Comparison of ENCODE assay signal across 16 cellular contexts in the genomic region with DNA sequence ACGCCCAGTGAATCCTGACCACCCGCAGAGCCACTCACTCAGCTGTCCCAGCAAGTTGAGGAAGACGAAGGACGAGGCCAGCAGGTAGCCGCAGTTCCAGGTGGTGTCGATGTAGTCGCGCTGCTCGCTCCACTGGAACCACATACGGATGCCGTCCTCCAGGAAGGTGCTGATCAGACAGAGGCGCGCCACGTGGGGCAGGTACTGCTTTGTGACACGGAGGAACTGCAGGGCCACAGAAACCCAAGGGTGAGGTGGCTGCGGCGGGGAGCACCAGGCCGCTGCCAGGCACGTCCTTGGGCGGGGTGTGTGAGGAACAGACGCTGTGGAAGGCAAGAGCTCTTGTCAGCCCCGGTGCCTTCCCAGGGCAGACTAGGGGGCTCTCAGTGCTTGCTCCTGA. TPM values are rescaled to one million over a fixed set of nuclear protein-coding genes. Genes with fewer than 3 reads are reported as not detected.
DNase-seq lines count a peak whose midpoint lies in the region; ATAC-seq, FAIRE-seq and TF ChIP-seq lines count a peak whose summit lies in the region.
"Had no signal": no experiment of that assay in that cellular context is flagged by ENCODE, and none has a peak within 500 bp of the region (broad histone marks: within the 10 kb centered on the region; RNA-seq: fewer than 3 reads in every experiment).

No MANE protein-coding gene starts in this region.

- no peak overlapping the region for H3K4me2 ChIP-seq in neural progenitor cell

- 0 out of 2 replicates have a peak, but pooled peaks have one; percentile 16 for TF ChIP-seq POLR2A in GM12892 (IDR thresholded peaks at IDR 0.05; ENCODE audit: low read depth, low read length)

- DNase-seq in GM12892 (ENCODE audit: insufficient read length) (no peak), neural progenitor cell (ENCODE audit: low spot score) (no peak), WTC11 (ENCODE audit: low spot score) (no peak), HPDE6-E6E7 (ENCODE audit: extremely low spot score) (no peak)
- DNase-seq in activated T-helper 1 cell treated with anti-CD3 and anti-CD28 coated beads, Interleukin-12 subunit alpha, Interleukin-12 subunit beta, Interleukin-2, Interleukin-4 antibody, amounts not matched to agents 30 ng/mL and 10 ng/mL and 1 ng/mL, durations not matched to agents 14 hours and 24 hours and 36 hours (ENCODE audit: low spot score), result no peak
- DNase-seq in activated effector memory CD4-positive, alpha-beta T cell treated with anti-CD3 and anti-CD28 coated beads, Interleukin-2, amount 50 U/mL, for 16 hours, result no peak
- DNase-seq: C1 segment of cervical spinal cord, GDM1, GOT3, KBM-7, NCI-H1436 treated with DMSO at 0.1 percent for 48 hours, NCI-H2029 treated with DMSO at 0.1 percent for 48 hours, NCI-H510A treated with DMSO at 0.1 percent for 48 hours, NCI-H82, PC-3, SJCRH30 had no signal

- H3K4me1 ChIP-seq in neural progenitor cell, result no peaks in the 10 kb centered on the region

- H3K79me2 ChIP-seq in neural progenitor cell (ENCODE audit: low read depth), result peaks cover 65% of the 10 kb centered on the region

- no peak overlapping the region for H3K4me3 ChIP-seq in neural progenitor cell
- H3K4me3 ChIP-seq: SJCRH30 had no signal

- intact Hi-C loops in activated T-helper 1 cell treated with anti-CD3 and anti-CD28 coated beads, Interleukin-12 subunit alpha, Interleukin-12 subunit beta, Interleukin-2, Interleukin-4 antibody, amounts not matched to agents 30 ng/mL and 10 ng/mL and 1 ng/mL, durations not matched to agents 14 hours and 24 hours and 36 hours (cut with micrococcal nuclease), result no loop called here

- H3K27ac ChIP-seq in neural progenitor cell, result no peak overlapping the region
- H3K27ac ChIP-seq: SJCRH30 had no signal

- no peak overlapping the region for H3K9ac ChIP-seq in neural progenitor cell

- H3K4me1 Mint-ChIP-seq in activated T-helper 1 cell treated with anti-CD3 and anti-CD28 coated beads, Interleukin-12 subunit alpha, Interleukin-12 subunit beta, Interleukin-2, Interleukin-4 antibody, amounts not matched to agents 30 ng/mL and 10 ng/mL and 1 ng/mL, durations not matched to agents 14 hours and 24 hours and 36 hours (ENCODE audit: low read depth), result peaks cover 46% of the 10 kb centered on the region
- peaks cover 8% of the 10 kb centered on the region for H3K4me1 Mint-ChIP-seq in neural progenitor cell
- 0 out of 2 replicates have a peak, but pooled peaks cover 2% of the 10 kb centered on the region for H3K4me1 Mint-ChIP-seq in WTC11

- POLR2A ChIA-PET in WTC11 (lab: Charles Lee), result no interaction called here

- peaks cover 54% of the 10 kb centered on the region for H3K36me3 Mint-ChIP-seq in activated T-helper 1 cell treated with anti-CD3 and anti-CD28 coated beads, Interleukin-12 subunit alpha, Interleukin-12 subunit beta, Interleukin-2, Interleukin-4 antibody, amounts not matched to agents 30 ng/mL and 10 ng/mL and 1 ng/mL, durations not matched to agents 14 hours and 24 hours and 36 hours (ENCODE audit: low read depth)
- H3K36me3 Mint-ChIP-seq in neural progenitor cell (peaks cover 21% of the 10 kb centered on the region), WTC11 (peaks cover 61% of the 10 kb centered on the region)

- peaks cover 72% of the 10 kb centered on the region for H4K20me1 ChIP-seq in neural progenitor cell (ENCODE audit: low read depth)

- TF ChIP-seq CTCF in neural progenitor cell (IDR thresholded peaks at IDR 0.05) (no peak), WTC11 (IDR thresholded peaks at IDR 0.05) (no peak)

- H3K4me3 Mint-ChIP-seq in activated T-helper 1 cell treated with anti-CD3 and anti-CD28 coated beads, Interleukin-12 subunit alpha, Interleukin-12 subunit beta, Interleukin-2, Interleukin-4 antibody, amounts not matched to agents 30 ng/mL and 10 ng/mL and 1 ng/mL, durations not matched to agents 14 hours and 24 hours and 36 hours, result no peak overlapping the region
- H3K4me3 Mint-ChIP-seq in neural progenitor cell (peak overlapping the region; percentile 38), WTC11 (no peak overlapping the region)

- H3K9me3 ChIP-seq in neural progenitor cell (ENCODE audit: low read depth), result no peaks in the 10 kb centered on the region
- H3K9me3 ChIP-seq: SJCRH30 had no signal

- H3K27me3 Mint-ChIP-seq in activated T-helper 1 cell treated with anti-CD3 and anti-CD28 coated beads, Interleukin-12 subunit alpha, Interleukin-12 subunit beta, Interleukin-2, Interleukin-4 antibody, amounts not matched to agents 30 ng/mL and 10 ng/mL and 1 ng/mL, durations not matched to agents 14 hours and 24 hours and 36 hours (ENCODE audit: insufficient read depth), result no peaks in the 10 kb centered on the region
- H3K27me3 Mint-ChIP-seq in neural progenitor cell (ENCODE audit: insufficient read depth, low read depth), result peaks cover 8% of the 10 kb centered on the region
- no peaks in the 10 kb centered on the region for H3K27me3 Mint-ChIP-seq in WTC11 (ENCODE audit: low read depth)

- no peaks in the 10 kb centered on the region for H3K27me3 ChIP-seq in neural progenitor cell
- H3K27me3 ChIP-seq: SJCRH30 had no signal

- CTCF ChIA-PET in WTC11 (lab: Charles Lee), result interaction anchor here (1.0 to 2.5 kb wide), 3 partner anchors 11 to 33 kb away, joined by 3 to 7 read pairs (median 6); a partner anchor contains a TSS

- no peak overlapping the region for H2AFZ ChIP-seq in neural progenitor cell (replicated peaks)

- no peaks in the 10 kb centered on the region for H3K9me3 Mint-ChIP-seq in activated T-helper 1 cell treated with anti-CD3 and anti-CD28 coated beads, Interleukin-12 subunit alpha, Interleukin-12 subunit beta, Interleukin-2, Interleukin-4 antibody, amounts not matched to agents 30 ng/mL and 10 ng/mL and 1 ng/mL, durations not matched to agents 14 hours and 24 hours and 36 hours
- H3K9me3 Mint-ChIP-seq in neural progenitor cell (no peaks in the 10 kb centered on the region), WTC11 (no peaks in the 10 kb centered on the region)

- no peaks in the 10 kb centered on the region for H3K36me3 ChIP-seq in neural progenitor cell

- ATAC-seq in WTC11, result no peak
- ATAC-seq: PC-3 had no signal

- no peaks in the 10 kb centered on the region for H3F3A ChIP-seq in neural progenitor cell (ENCODE audit: low read depth)

- no peak for FAIRE-seq in GM12892 (lab: Jason Lieb, UNC)

- peak overlapping the region; percentile 12 for H3K27ac Mint-ChIP-seq in activated T-helper 1 cell treated with anti-CD3 and anti-CD28 coated beads, Interleukin-12 subunit alpha, Interleukin-12 subunit beta, Interleukin-2, Interleukin-4 antibody, amounts not matched to agents 30 ng/mL and 10 ng/mL and 1 ng/mL, durations not matched to agents 14 hours and 24 hours and 36 hours
- H3K27ac Mint-ChIP-seq in neural progenitor cell, result no peak overlapping the region
- H3K27ac Mint-ChIP-seq in WTC11, result no peak overlapping the region

TF ChIP-seq in WTC11, 78 proteins besides CTCF, POLR2A, EP300 and RAD21 (continues in another document):
- TF ChIP-seq IRF2 (CRISPR knock-in tag; IDR thresholded peaks at IDR 0.05; ENCODE audit: borderline replicate concordance, low read depth) (no peak), NR1H2 (CRISPR knock-in tag; IDR thresholded peaks at IDR 0.05) (no peak), RELA (CRISPR knock-in tag; IDR thresholded peaks at IDR 0.05; ENCODE audit: borderline replicate concordance) (no peak)
- TF ChIP-seq, protein P1, sequence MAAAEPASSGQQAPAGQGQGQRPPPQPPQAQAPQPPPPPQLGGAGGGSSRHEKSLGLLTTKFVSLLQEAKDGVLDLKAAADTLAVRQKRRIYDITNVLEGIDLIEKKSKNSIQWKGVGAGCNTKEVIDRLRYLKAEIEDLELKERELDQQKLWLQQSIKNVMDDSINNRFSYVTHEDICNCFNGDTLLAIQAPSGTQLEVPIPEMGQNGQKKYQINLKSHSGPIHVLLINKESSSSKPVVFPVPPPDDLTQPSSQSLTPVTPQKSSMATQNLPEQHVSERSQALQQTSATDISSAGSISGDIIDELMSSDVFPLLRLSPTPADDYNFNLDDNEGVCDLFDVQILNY (CRISPR knock-in tag; IDR thresholded peaks at IDR 0.05), result no peak

RNA-seq across cellular contexts. Expression of a gene that starts 8.6 kb away (rescaled TPM):
- polyA plus RNA-seq in GM12892 (2012; ENCODE audit: missing spikeins), result 47.8 TPM
- total RNA-seq in activated T-helper 1 cell treated with anti-CD3 and anti-CD28 coated beads, Interleukin-12 subunit alpha, Interleukin-12 subunit beta, Interleukin-2, Interleukin-4 antibody, amounts not matched to agents 30 ng/mL and 10 ng/mL and 1 ng/mL, durations not matched to agents 14 hours and 24 hours and 36 hours, result 236 and 242 TPM in 2 replicates
- total RNA-seq in neural progenitor cell (ENCODE audit: low replicate concordance) (102 and 155 TPM in 2 replicates), WTC11 (2021) (171 to 173 TPM (median 173 TPM) in 3 replicates)

RNA-seq across cellular contexts. Expression of a gene that starts 8.9 kb away (rescaled TPM):
- 2.1 TPM for polyA plus RNA-seq in GM12892 (2012; ENCODE audit: missing spikeins)
- 0.64 and 1.5 TPM in 2 replicates for total RNA-seq in activated T-helper 1 cell treated with anti-CD3 and anti-CD28 coated beads, Interleukin-12 subunit alpha, Interleukin-12 subunit beta, Interleukin-2, Interleukin-4 antibody, amounts not matched to agents 30 ng/mL and 10 ng/mL and 1 ng/mL, durations not matched to agents 14 hours and 24 hours and 36 hours
- total RNA-seq in neural progenitor cell (ENCODE audit: low replicate concordance) (0.58 and 0.65 TPM in 2 replicates), WTC11 (2021) (0.94 to 1.6 TPM (median 0.98 TPM) in 3 replicates)

RNA-seq across cellular contexts. Expression of a gene that starts 10.9 kb away (rescaled TPM):
- 17.1 TPM for polyA plus RNA-seq in GM12892 (2012; ENCODE audit: missing spikeins)
- 28.6 and 30.9 TPM in 2 replicates for total RNA-seq in activated T-helper 1 cell treated with anti-CD3 and anti-CD28 coated beads, Interleukin-12 subunit alpha, Interleukin-12 subunit beta, Interleukin-2, Interleukin-4 antibody, amounts not matched to agents 30 ng/mL and 10 ng/mL and 1 ng/mL, durations not matched to agents 14 hours and 24 hours and 36 hours
- total RNA-seq in neural progenitor cell (ENCODE audit: low replicate concordance) (16.0 and 19.6 TPM in 2 replicates), WTC11 (2021) (26.3 to 33.3 TPM (median 28.8 TPM) in 3 replicates)

RNA-seq across cellular contexts. Expression of a gene that starts 10.9 kb away (rescaled TPM):
- polyA plus RNA-seq in GM12892 (2012; ENCODE audit: missing spikeins), result 23.6 TPM
- total RNA-seq in activated T-helper 1 cell treated with anti-CD3 and anti-CD28 coated beads, Interleukin-12 subunit alpha, Interleukin-12 subunit beta, Interleukin-2, Interleukin-4 antibody, amounts not matched to agents 30 ng/mL and 10 ng/mL and 1 ng/mL, durations not matched to agents 14 hours and 24 hours and 36 hours, result 36.3 and 37.7 TPM in 2 replicates
- total RNA-seq in neural progenitor cell (ENCODE audit: low replicate concordance) (31.0 and 36.7 TPM in 2 replicates), WTC11 (2021) (33.3 to 36.4 TPM (median 35.6 TPM) in 3 replicates)

RNA-seq across cellular contexts. Expression of a gene that starts 19.2 kb away (rescaled TPM):
- 4,474 TPM for polyA plus RNA-seq in GM12892 (2012; ENCODE audit: missing spikeins)
- total RNA-seq in activated T-helper 1 cell treated with anti-CD3 and anti-CD28 coated beads, Interleukin-12 subunit alpha, Interleukin-12 subunit beta, Interleukin-2, Interleukin-4 antibody, amounts not matched to agents 30 ng/mL and 10 ng/mL and 1 ng/mL, durations not matched to agents 14 hours and 24 hours and 36 hours, result 2,401 and 2,463 TPM in 2 replicates
- total RNA-seq in neural progenitor cell (ENCODE audit: low replicate concordance), result 3,449 and 3,613 TPM in 2 replicates
- 2,747 to 3,149 TPM (median 3,142 TPM) in 3 replicates for total RNA-seq in WTC11 (2021)
